In the genomic region with DNA sequence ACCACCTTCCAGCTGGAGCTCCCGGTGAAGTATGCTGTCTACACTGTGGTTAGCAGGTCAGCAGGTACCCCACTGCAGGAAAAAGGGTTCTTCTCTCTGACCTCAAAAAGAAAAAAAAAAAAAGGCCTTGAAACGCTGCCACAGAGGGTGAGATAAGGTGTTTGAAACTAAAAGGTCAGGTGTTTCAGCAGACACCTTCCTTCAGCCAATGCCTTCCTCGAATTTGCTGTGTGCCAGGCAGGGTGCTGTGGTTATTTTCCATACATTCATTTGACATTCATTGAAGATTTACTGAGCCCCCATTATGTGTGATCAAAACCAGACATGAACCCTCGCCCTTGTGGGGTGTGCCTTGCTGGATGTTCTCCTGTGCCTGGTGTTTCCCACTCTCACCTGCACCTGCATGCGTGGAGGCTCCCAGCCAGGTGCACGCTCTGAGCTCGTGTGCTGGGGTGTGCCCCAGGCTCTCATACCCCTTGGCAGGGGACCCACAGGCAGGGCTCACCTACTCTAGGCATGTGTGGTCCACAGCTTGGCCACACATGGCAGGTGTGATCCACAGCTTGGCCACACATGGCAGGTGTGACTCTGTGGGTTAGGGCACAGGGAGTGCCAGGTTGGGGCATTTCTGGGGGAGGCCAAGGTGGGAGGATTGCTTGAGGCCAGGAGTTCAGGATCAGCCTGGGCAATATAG, we compare ENCODE assay signal across 24 cellular contexts. TPM values are rescaled to one million over a fixed set of nuclear protein-coding genes. Genes with fewer than 3 reads are reported as not detected.
DNase-seq lines count a peak whose midpoint lies in the region; ATAC-seq, FAIRE-seq and TF ChIP-seq lines count a peak whose summit lies in the region.
"Had no signal": no experiment of that assay in that cellular context is flagged by ENCODE, and none has a peak within 500 bp of the region (broad histone marks: within the 10 kb centered on the region; RNA-seq: fewer than 3 reads in every experiment).

No MANE protein-coding gene starts in this region.

- ATAC-seq in HepG2 (no peak), GM21786 (IDR thresholded peaks at IDR 0.05; ENCODE audit: unreplicated experiment) (no peak)

- no peak overlapping the region for H2AFZ ChIP-seq in HepG2 (ENCODE audit: low read length)

- no peaks in the 10 kb centered on the region for H4K20me1 ChIP-seq in HepG2 (ENCODE audit: insufficient read depth, low read length)

- CTCF ChIA-PET in HepG2 (lab: Yijun Ruan, JAX; ENCODE audit: low intra/inter-chr PET ratio, low total read pairs) = no interaction called here

- WGBS in HepG2 (ENCODE audit: low lambda C conversion rate) = 16% methylated on average over 6 of the region's 7 CpGs
- 72 to 80% (median 73%) methylated on average over 6 to 7 of the region's 7 CpGs for WGBS in spleen, 5 donors

- peak overlapping the region; percentile 9 for H3K27ac Mint-ChIP-seq in activated T-helper 1 cell treated with anti-CD3 and anti-CD28 coated beads, Interleukin-12 subunit alpha, Interleukin-12 subunit beta, Interleukin-2, Interleukin-4 antibody, amounts not matched to agents 30 ng/mL and 10 ng/mL and 1 ng/mL, durations not matched to agents 14 hours and 24 hours and 36 hours
- H3K27ac Mint-ChIP-seq: HFFc6 had no signal

- TF ChIP-seq POLR2A in HepG2 (IDR thresholded peaks at IDR 0.05; ENCODE audit: insufficient read depth in 1 of 2, low read depth in 2 of 2, low read length in 2 of 2) (no peak), spleen (IDR thresholded peaks at IDR 0.05) (no peak)

- H3K4me1 ChIP-seq in HepG2 (ENCODE audit: insufficient read depth, low read length) = peaks cover 2% of the 10 kb centered on the region
- H3K4me1 ChIP-seq in spleen = peaks cover 0 to 2% (median 2%) of the 10 kb centered on the region in 6 donors
- H3K4me1 ChIP-seq: Caco-2 had no signal

- no peak overlapping the region for H3K4me3 Mint-ChIP-seq in activated T-helper 1 cell treated with anti-CD3 and anti-CD28 coated beads, Interleukin-12 subunit alpha, Interleukin-12 subunit beta, Interleukin-2, Interleukin-4 antibody, amounts not matched to agents 30 ng/mL and 10 ng/mL and 1 ng/mL, durations not matched to agents 14 hours and 24 hours and 36 hours
- H3K4me3 Mint-ChIP-seq: CD14-positive monocyte, HFFc6 had no signal

- H3K27me3 ChIP-seq in HepG2 (ENCODE audit: control insufficient read depth in 1 of 2, insufficient read depth in 2 of 2, low read length in 2 of 2) = peaks cover 0 to 15% of the 10 kb centered on the region in 2 experiments; a peak in 3 of 5 replicates
- H3K27me3 ChIP-seq in spleen (replicated peaks in 1 of 7) = peaks cover 0 to 8% (median 0%) of the 10 kb centered on the region in 7 donors

- intact Hi-C loops in activated T-helper 1 cell treated with anti-CD3 and anti-CD28 coated beads, Interleukin-12 subunit alpha, Interleukin-12 subunit beta, Interleukin-2, Interleukin-4 antibody, amounts not matched to agents 30 ng/mL and 10 ng/mL and 1 ng/mL, durations not matched to agents 14 hours and 24 hours and 36 hours (cut with micrococcal nuclease) = no loop called here
- intact Hi-C loops in HepG2 (cut with micrococcal nuclease; ENCODE audit: unreplicated experiment) (no loop called here), spleen (cut with DNase I; ENCODE audit: low total_unique reads) (no loop called here)

- FAIRE-seq in HTR-8/SVneo (lab: Jason Lieb, UNC) (peak; percentile 44), HepG2 (lab: Jason Lieb, UNC) (no peak)
- FAIRE-seq: GM12892, H54 had no signal

- no peak for TF ChIP-seq EP300 in HepG2 (IDR thresholded peaks at IDR 0.05; ENCODE audit: low read depth in 2 of 2, low read length in 2 of 2)
- no peak for TF ChIP-seq EP300 in HepG2 (CRISPR knock-in tag; IDR thresholded peaks at IDR 0.05; ENCODE audit: borderline replicate concordance)

- no peak for DNase-seq in HTR-8/SVneo (ENCODE audit: insufficient read length, low spot score)
- no peak for DNase-seq in activated T-helper 1 cell treated with anti-CD3 and anti-CD28 coated beads, Interleukin-12 subunit alpha, Interleukin-12 subunit beta, Interleukin-2, Interleukin-4 antibody, amounts not matched to agents 30 ng/mL and 10 ng/mL and 1 ng/mL, durations not matched to agents 14 hours and 24 hours and 36 hours (ENCODE audit: low spot score)
- no peak for DNase-seq in HepG2 (ENCODE audit: low spot score)
- DNase-seq in spleen = peak; percentile 47
- no peak for DNase-seq in T-helper 1 cell
- no peak for DNase-seq in T-helper 9 cell
- DNase-seq: ACHN; AML-193; Caco-2; DMS153; HFFc6; IMR-90; Karpas-422; MG63; NCI-H1105; NCI-H1694 treated with DMSO at 0.1 percent for 48 hours; NK-92 treated with Interleukin-12 subunit alpha and Interleukin-12 subunit beta, amount 100 ng/mL, for 24 hours; OCI-M1; SIG-M5 had no signal

- H3K36me3 Mint-ChIP-seq in activated T-helper 1 cell treated with anti-CD3 and anti-CD28 coated beads, Interleukin-12 subunit alpha, Interleukin-12 subunit beta, Interleukin-2, Interleukin-4 antibody, amounts not matched to agents 30 ng/mL and 10 ng/mL and 1 ng/mL, durations not matched to agents 14 hours and 24 hours and 36 hours (ENCODE audit: low read depth) = peaks cover 51% of the 10 kb centered on the region

- H3K4me1 Mint-ChIP-seq in activated T-helper 1 cell treated with anti-CD3 and anti-CD28 coated beads, Interleukin-12 subunit alpha, Interleukin-12 subunit beta, Interleukin-2, Interleukin-4 antibody, amounts not matched to agents 30 ng/mL and 10 ng/mL and 1 ng/mL, durations not matched to agents 14 hours and 24 hours and 36 hours (ENCODE audit: low read depth) = peaks cover 2% of the 10 kb centered on the region

- H3K27ac ChIP-seq in HepG2 (ENCODE audit: extremely low read length, insufficient read depth, low read length) (no peak overlapping the region), spleen (no peak overlapping the region)

- H3K9ac ChIP-seq in HepG2 (ENCODE audit: insufficient read depth, low read depth, low read length) = no peak overlapping the region

- no peak for TF ChIP-seq RAD21 in HepG2 (CRISPR knock-in tag; IDR thresholded peaks at IDR 0.05)

- peaks cover 2% of the 10 kb centered on the region for H3K27me3 Mint-ChIP-seq in activated T-helper 1 cell treated with anti-CD3 and anti-CD28 coated beads, Interleukin-12 subunit alpha, Interleukin-12 subunit beta, Interleukin-2, Interleukin-4 antibody, amounts not matched to agents 30 ng/mL and 10 ng/mL and 1 ng/mL, durations not matched to agents 14 hours and 24 hours and 36 hours (ENCODE audit: insufficient read depth)

- in situ Hi-C loops in HepG2 (cut with HindIII; ENCODE audit: extremely low pct_ligation_motif_present, low pct_unique_long_range_greater_than_20kb) = no loop called here

- H3K36me3 ChIP-seq in HepG2 (replicated peaks in 1 of 2; ENCODE audit: control insufficient read depth in 1 of 2, insufficient read depth in 2 of 2, low read length in 2 of 2) (no peaks in the 10 kb centered on the region), spleen (peaks cover 0 to 91% (median 9%) of the 10 kb centered on the region in 6 donors)
- H3K36me3 ChIP-seq: MG63 had no signal

- H3K4me3 ChIP-seq in HepG2 (replicated peaks in 1 of 3; ENCODE audit: insufficient read depth in 1 of 3, low read depth in 2 of 3, low read length in 3 of 3) (no peak overlapping the region), spleen (no peak overlapping the region)
- H3K4me3 ChIP-seq: MG63 had no signal

- H3K9me3 Mint-ChIP-seq in activated T-helper 1 cell treated with anti-CD3 and anti-CD28 coated beads, Interleukin-12 subunit alpha, Interleukin-12 subunit beta, Interleukin-2, Interleukin-4 antibody, amounts not matched to agents 30 ng/mL and 10 ng/mL and 1 ng/mL, durations not matched to agents 14 hours and 24 hours and 36 hours = peaks cover 3% of the 10 kb centered on the region
- H3K9me3 Mint-ChIP-seq: HFFc6 had no signal

- no peaks in the 10 kb centered on the region for H3K79me2 ChIP-seq in HepG2 (ENCODE audit: insufficient read depth, low read length)

- no peak overlapping the region for H3K4me2 ChIP-seq in HepG2 (ENCODE audit: low read depth, low read length)

- TF ChIP-seq CTCF in HepG2 (CRISPR knock-in tag; IDR thresholded peaks at IDR 0.05) = no peak
- no peak for TF ChIP-seq CTCF in spleen (IDR thresholded peaks at IDR 0.05 in 8 of 11, conservative IDR thresholded peaks at IDR 0.05 in 3 of 11)

- H3K9me3 ChIP-seq in HepG2 (ENCODE audit: low read length) (0 out of 2 replicates have a peak, but pooled peaks cover 4% of the 10 kb centered on the region), spleen (peaks cover 0 to 12% (median 3%) of the 10 kb centered on the region in 8 donors)
- H3K9me3 ChIP-seq: Caco-2 had no signal

- POLR2A ChIA-PET in HepG2 (lab: Yijun Ruan, JAX) = no interaction called here

- no TSS peak for BruUV-seq in HepG2 (replicated peaks; lab: Mats Ljungman, UMichigan)

RNA-seq across cellular contexts. Expression of a gene that starts 15.8 kb away (rescaled TPM):
- not detected in 2 replicates for total RNA-seq in activated T-helper 1 cell treated with anti-CD3 and anti-CD28 coated beads, Interleukin-12 subunit alpha, Interleukin-12 subunit beta, Interleukin-2, Interleukin-4 antibody, amounts not matched to agents 30 ng/mL and 10 ng/mL and 1 ng/mL, durations not matched to agents 14 hours and 24 hours and 36 hours
- total RNA-seq in HepG2 (2016; rRNA removed; fragmentation: Illumina TruSeq; extraction: Trizol) (not detected in 2 replicates), spleen (10 to 100 TPM in 6 of 7 donors, 1 to 10 TPM in 1; 6.7 to 25.8 (median 19.3) TPM)
- total RNA-seq in HepG2 (2016; cell fraction: cytosol; rRNA removed; fragmentation: Illumina TruSeq; extraction: Trizol; ENCODE audit: low read depth) = not detected in 2 replicates
- not detected in 2 replicates for total RNA-seq in HepG2 (2016; cell fraction: insoluble cytoplasmic fraction; rRNA removed; fragmentation: Illumina TruSeq; extraction: Trizol)
- total RNA-seq in HepG2 (2016; cell fraction: membrane; rRNA removed; fragmentation: Illumina TruSeq; extraction: Trizol) = not detected in 2 replicates
- not detected in 2 replicates for total RNA-seq in HepG2 (2016; cell fraction: nucleus; rRNA removed; fragmentation: Illumina TruSeq; extraction: Trizol)
- polyA plus RNA-seq in HepG2 (2011; rRNA removed) (not detected in 2 replicates), spleen (1 to 10 TPM; 1.2 to 3.5 (median 2.3) TPM)
- polyA plus RNA-seq in HepG2 (2011; cell fraction: cytosol; rRNA removed) = not detected in 2 replicates
- polyA plus RNA-seq in HepG2 (2011; cell fraction: nucleus; rRNA removed) = not detected in 2 replicates
- not detected in 2 replicates for polyA plus RNA-seq in HepG2 (2012)
- polyA plus RNA-seq in HepG2 (2016; cell fraction: cytosol; fragmentation: Illumina TruSeq; extraction: Trizol; ENCODE audit: low read depth) = not detected in 2 replicates
- not detected in 2 replicates for polyA plus RNA-seq in HepG2 (2016; cell fraction: insoluble cytoplasmic fraction; fragmentation: Illumina TruSeq; extraction: Trizol; ENCODE audit: low read depth)
- not detected in 2 replicates for polyA plus RNA-seq in HepG2 (2016; cell fraction: membrane; fragmentation: Illumina TruSeq; extraction: Trizol; ENCODE audit: low read depth)
- not detected in 2 replicates for polyA plus RNA-seq in HepG2 (2016; cell fraction: nucleus; fragmentation: Illumina TruSeq; extraction: Trizol; ENCODE audit: insufficient read depth, low read depth)
- not detected in 2 replicates for polyA minus RNA-seq in HepG2 (2011; rRNA and poly(A)+ RNA removed; ENCODE audit: low replicate concordance)
- not detected in 2 replicates for polyA minus RNA-seq in HepG2 (2011; cell fraction: cytosol; rRNA and poly(A)+ RNA removed)
- polyA minus RNA-seq in HepG2 (2011; cell fraction: nucleus; rRNA and poly(A)+ RNA removed) = not detected in 2 replicates
- total RNA-seq: Caco-2, HFFc6, IMR-90, RPMI7951 had no signal
- polyA plus RNA-seq: CD14-positive monocyte, IMR-90 had no signal

RNA-seq across cellular contexts. Expression of a gene that starts 22.4 kb away (rescaled TPM):
- 63.8 and 65.0 TPM in 2 replicates for total RNA-seq in activated T-helper 1 cell treated with anti-CD3 and anti-CD28 coated beads, Interleukin-12 subunit alpha, Interleukin-12 subunit beta, Interleukin-2, Interleukin-4 antibody, amounts not matched to agents 30 ng/mL and 10 ng/mL and 1 ng/mL, durations not matched to agents 14 hours and 24 hours and 36 hours
- total RNA-seq in HepG2 (2016; rRNA removed; fragmentation: Illumina TruSeq; extraction: Trizol) (not detected in 2 replicates), spleen (100 to 1,000 TPM in 5 of 7 donors, 10 to 100 TPM in 2; 52.1 to 330 (median 161) TPM)
- 0.18 TPM in 1 of 2 replicates, not detected in the other for total RNA-seq in HepG2 (2016; cell fraction: cytosol; rRNA removed; fragmentation: Illumina TruSeq; extraction: Trizol; ENCODE audit: low read depth)
- not detected in 2 replicates for total RNA-seq in HepG2 (2016; cell fraction: insoluble cytoplasmic fraction; rRNA removed; fragmentation: Illumina TruSeq; extraction: Trizol)
- total RNA-seq in HepG2 (2016; cell fraction: membrane; rRNA removed; fragmentation: Illumina TruSeq; extraction: Trizol) = not detected in 2 replicates
- total RNA-seq in HepG2 (2016; cell fraction: nucleus; rRNA removed; fragmentation: Illumina TruSeq; extraction: Trizol) = not detected in 2 replicates
- polyA plus RNA-seq in HepG2 (2011; rRNA removed) (0.32 and 0.42 TPM in 2 replicates), spleen (10 to 100 TPM in 2 of 3 donors, 1 to 10 TPM in 1; 8.9 to 45.5 (median 30.5) TPM)
- 0.12 and 0.23 TPM in 2 replicates for polyA plus RNA-seq in HepG2 (2011; cell fraction: cytosol; rRNA removed)
- polyA plus RNA-seq in HepG2 (2011; cell fraction: nucleus; rRNA removed) = 1.00 and 1.2 TPM in 2 replicates
- polyA plus RNA-seq in HepG2 (2012) = 0.07 and 0.17 TPM in 2 replicates
- polyA plus RNA-seq in HepG2 (2016; cell fraction: cytosol; fragmentation: Illumina TruSeq; extraction: Trizol; ENCODE audit: low read depth) = not detected in 2 replicates
- polyA plus RNA-seq in HepG2 (2016; cell fraction: insoluble cytoplasmic fraction; fragmentation: Illumina TruSeq; extraction: Trizol; ENCODE audit: low read depth) = not detected in 2 replicates
- polyA plus RNA-seq in HepG2 (2016; cell fraction: membrane; fragmentation: Illumina TruSeq; extraction: Trizol; ENCODE audit: low read depth) = not detected in 2 replicates
- not detected in 2 replicates for polyA plus RNA-seq in HepG2 (2016; cell fraction: nucleus; fragmentation: Illumina TruSeq; extraction: Trizol; ENCODE audit: insufficient read depth, low read depth)
- polyA minus RNA-seq in HepG2 (2011; rRNA and poly(A)+ RNA removed; ENCODE audit: low replicate concordance) = 0.05 and 0.28 TPM in 2 replicates
- polyA minus RNA-seq in HepG2 (2011; cell fraction: cytosol; rRNA and poly(A)+ RNA removed) = 0.30 TPM in 1 of 2 replicates, not detected in the other
- 0.13 and 0.37 TPM in 2 replicates for polyA minus RNA-seq in HepG2 (2011; cell fraction: nucleus; rRNA and poly(A)+ RNA removed)
- total RNA-seq: Caco-2, HFFc6, RPMI7951 had no signal

RNA-seq across cellular contexts. Expression of a gene that starts 50.8 kb away (rescaled TPM):
- not detected in 2 replicates for total RNA-seq in activated T-helper 1 cell treated with anti-CD3 and anti-CD28 coated beads, Interleukin-12 subunit alpha, Interleukin-12 subunit beta, Interleukin-2, Interleukin-4 antibody, amounts not matched to agents 30 ng/mL and 10 ng/mL and 1 ng/mL, durations not matched to agents 14 hours and 24 hours and 36 hours
- total RNA-seq in HepG2 (2016; rRNA removed; fragmentation: Illumina TruSeq; extraction: Trizol) (not detected in 2 replicates), spleen (not detected)
- not detected in 2 replicates for total RNA-seq in HepG2 (2016; cell fraction: cytosol; rRNA removed; fragmentation: Illumina TruSeq; extraction: Trizol; ENCODE audit: low read depth)
- not detected in 2 replicates for total RNA-seq in HepG2 (2016; cell fraction: insoluble cytoplasmic fraction; rRNA removed; fragmentation: Illumina TruSeq; extraction: Trizol)
- total RNA-seq in HepG2 (2016; cell fraction: membrane; rRNA removed; fragmentation: Illumina TruSeq; extraction: Trizol) = not detected in 2 replicates
- total RNA-seq in HepG2 (2016; cell fraction: nucleus; rRNA removed; fragmentation: Illumina TruSeq; extraction: Trizol) = not detected in 2 replicates
- polyA plus RNA-seq in HepG2 (2011; rRNA removed) (not detected in 2 replicates), spleen (under 1 TPM in 2 of 3 donors, not detected in 1; 0.79 to 0.80 TPM)
- polyA plus RNA-seq in HepG2 (2011; cell fraction: cytosol; rRNA removed) = not detected in 2 replicates
- polyA plus RNA-seq in HepG2 (2011; cell fraction: nucleus; rRNA removed) = not detected in 2 replicates
- not detected in 2 replicates for polyA plus RNA-seq in HepG2 (2012)
- not detected in 2 replicates for polyA plus RNA-seq in HepG2 (2016; cell fraction: cytosol; fragmentation: Illumina TruSeq; extraction: Trizol; ENCODE audit: low read depth)
- not detected in 2 replicates for polyA plus RNA-seq in HepG2 (2016; cell fraction: insoluble cytoplasmic fraction; fragmentation: Illumina TruSeq; extraction: Trizol; ENCODE audit: low read depth)
- polyA plus RNA-seq in HepG2 (2016; cell fraction: membrane; fragmentation: Illumina TruSeq; extraction: Trizol; ENCODE audit: low read depth) = not detected in 2 replicates
- polyA plus RNA-seq in HepG2 (2016; cell fraction: nucleus; fragmentation: Illumina TruSeq; extraction: Trizol; ENCODE audit: insufficient read depth, low read depth) = not detected in 2 replicates
- polyA minus RNA-seq in HepG2 (2011; rRNA and poly(A)+ RNA removed; ENCODE audit: low replicate concordance) = not detected in 2 replicates
- not detected in 2 replicates for polyA minus RNA-seq in HepG2 (2011; cell fraction: cytosol; rRNA and poly(A)+ RNA removed)
- not detected in 2 replicates for polyA minus RNA-seq in HepG2 (2011; cell fraction: nucleus; rRNA and poly(A)+ RNA removed)
- total RNA-seq: Caco-2, HFFc6, IMR-90, RPMI7951 had no signal
- polyA plus RNA-seq: CD14-positive monocyte, IMR-90 had no signal

Comparison
In these comparisons a context has a peak if more than half of its experiments do, and no peak if none do; other contexts are left out.
1. RNA of a gene that starts 22.4 kb away (total RNA-seq): 52.1 to 330 TPM in spleen and 63.8 to 65.0 TPM in activated T-helper 1 cell treated with anti-CD3 and anti-CD28 coated beads, Interleukin-12 subunit alpha, Interleukin-12 subunit beta, Interleukin-2, Interleukin-4 antibody, amounts not matched to agents 30 ng/mL and 10 ng/mL and 1 ng/mL, durations not matched to agents 14 hours and 24 hours and 36 hours; 0.18 TPM in HepG2; every median in the first group is over 10 times any median in the second.